ENCODE assay signal across 8 cellular contexts in genomic region chr17:44108440-44109311, GRCh38. TPM values are rescaled to one million over a fixed set of nuclear protein-coding genes. Genes with fewer than 3 reads are reported as not detected.
DNase-seq lines count a peak whose midpoint lies in the region; ATAC-seq lines count a peak whose summit lies in the region.

No MANE protein-coding gene starts in this region.

- ATAC-seq in activated naive CD4-positive, alpha-beta T cell treated with anti-CD3 and anti-CD28 coated beads, Interleukin-2, amount 50 U/mL, for 72 hours: no peak
- peak; percentile 92 for ATAC-seq in aorta (ENCODE audit: low FRiP score)

- H3K27me3 ChIP-seq in duodenal mucosa (ENCODE audit: control insufficient read depth in 1 of 2, insufficient read depth in 2 of 2, low read length in 2 of 2): no peaks in the 10 kb centered on the region
- no peaks in the 10 kb centered on the region for H3K27me3 ChIP-seq in aorta (ENCODE audit: control insufficient read depth in 1 of 2, insufficient read depth in 2 of 2, low read length in 1 of 2)

- CTCF ChIA-PET in activated naive CD4-positive, alpha-beta T cell treated with anti-CD3 and anti-CD28 coated beads, Interleukin-2, amount 10 ng/mL, durations not matched to agents 7 days and 5 days (lab: Charles Lee): no interaction called here
- CTCF ChIA-PET in activated naive CD4-positive, alpha-beta T cell treated with anti-CD3 and anti-CD28 coated beads for 36 hours (lab: Charles Lee): interaction anchor here (0.6 kb wide), 1 partner anchor 29 kb away, joined by 3 read pairs; no protein-coding TSS in a partner anchor

- peaks cover 43 to 48% of the 10 kb centered on the region in 2 donors for H3K4me1 ChIP-seq in duodenal mucosa (ENCODE audit: control insufficient read depth in 1 of 2, insufficient read depth in 2 of 2, low read length in 2 of 2)
- peaks cover 4 to 6% of the 10 kb centered on the region in 2 donors for H3K4me1 ChIP-seq in aorta (ENCODE audit: control insufficient read depth in 1 of 2, insufficient read depth in 2 of 2, low read length in 2 of 2)

- peaks cover 28% of the 10 kb centered on the region for H3K4me1 Mint-ChIP-seq in activated naive CD4-positive, alpha-beta T cell treated with anti-CD3 and anti-CD28 coated beads, Interleukin-2, amount 10 ng/mL, durations not matched to agents 7 days and 5 days
- H3K4me1 Mint-ChIP-seq in activated naive CD4-positive, alpha-beta T cell treated with anti-CD3 and anti-CD28 coated beads for 36 hours (ENCODE audit: low read depth): peaks cover 26% of the 10 kb centered on the region

- no peak overlapping the region for H3K9ac ChIP-seq in duodenal mucosa (ENCODE audit: low read depth in 1 of 2, low read length in 2 of 2)

- H3K27ac Mint-ChIP-seq in activated naive CD4-positive, alpha-beta T cell treated with anti-CD3 and anti-CD28 coated beads, Interleukin-2, amount 10 ng/mL, durations not matched to agents 7 days and 5 days: peak overlapping the region; percentile 37
- H3K27ac Mint-ChIP-seq in activated naive CD4-positive, alpha-beta T cell treated with anti-CD3 and anti-CD28 coated beads, Interleukin-2, amount 50 U/mL, for 72 hours: no peak overlapping the region
- H3K27ac Mint-ChIP-seq in activated naive CD4-positive, alpha-beta T cell treated with anti-CD3 and anti-CD28 coated beads for 36 hours: no peak overlapping the region

- no peaks in the 10 kb centered on the region for H3K27me3 Mint-ChIP-seq in activated naive CD4-positive, alpha-beta T cell treated with anti-CD3 and anti-CD28 coated beads, Interleukin-2, amount 10 ng/mL, durations not matched to agents 7 days and 5 days
- H3K27me3 Mint-ChIP-seq in activated naive CD4-positive, alpha-beta T cell treated with anti-CD3 and anti-CD28 coated beads for 36 hours (ENCODE audit: low read depth): no peaks in the 10 kb centered on the region

- H3K9me3 ChIP-seq in duodenal mucosa (ENCODE audit: control insufficient read depth in 1 of 2, low read length in 2 of 2): no peaks in the 10 kb centered on the region
- H3K9me3 ChIP-seq in aorta (ENCODE audit: control insufficient read depth, low read length): no peaks in the 10 kb centered on the region

- no peak for DNase-seq in activated naive CD4-positive, alpha-beta T cell treated with anti-CD3 and anti-CD28 coated beads, Interleukin-2, amount 10 ng/mL, durations not matched to agents 7 days and 5 days
- DNase-seq in activated naive CD4-positive, alpha-beta T cell treated with anti-CD3 and anti-CD28 coated beads, Interleukin-2, amount 50 U/mL, for 72 hours (ENCODE audit: low spot score in 2 of 2): no peak
- peak; percentile 31 for DNase-seq in midbrain (lab: John Stamatoyannopoulos, UW)
- peak; percentile 95 to 98 for DNase-seq in aorta
- DNase-seq in DMS153 treated with DMSO at 0.1 percent for 48 hours (lab: John Stamatoyannopoulos, UW; ENCODE audit: unreplicated experiment): no peak
- no peak for DNase-seq in GM19238 (ENCODE audit: insufficient read length, low spot score)
- DNase-seq in activated naive CD4-positive, alpha-beta T cell treated with anti-CD3 and anti-CD28 coated beads for 36 hours: no peak

- H3K36me3 ChIP-seq in duodenal mucosa (ENCODE audit: control insufficient read depth in 1 of 2, insufficient read depth in 2 of 2, low read length in 2 of 2): peaks cover 0 to 6% of the 10 kb centered on the region in 2 donors
- no peaks in the 10 kb centered on the region for H3K36me3 ChIP-seq in aorta (ENCODE audit: control insufficient read depth in 1 of 2, insufficient read depth in 2 of 2, low read length in 1 of 2)

- peak overlapping the region; percentile 32 for H3K27ac ChIP-seq in duodenal mucosa (ENCODE audit: low read depth, low read length)
- peak overlapping the region; percentile 36 to 90 for H3K27ac ChIP-seq in aorta (ENCODE audit: low read depth in 1 of 2, low read length in 2 of 2)

- no peak overlapping the region for H3K4me3 ChIP-seq in duodenal mucosa (ENCODE audit: low read depth in 1 of 2, low read length in 2 of 2)
- peak overlapping the region in 1 of 2 donors; percentile 6 for H3K4me3 ChIP-seq in aorta (ENCODE audit: low read length in 2 of 2)

- H3K4me3 Mint-ChIP-seq in activated naive CD4-positive, alpha-beta T cell treated with anti-CD3 and anti-CD28 coated beads, Interleukin-2, amount 10 ng/mL, durations not matched to agents 7 days and 5 days: no peak overlapping the region
- no peak overlapping the region for H3K4me3 Mint-ChIP-seq in activated naive CD4-positive, alpha-beta T cell treated with anti-CD3 and anti-CD28 coated beads for 36 hours

- H3K9me3 Mint-ChIP-seq in activated naive CD4-positive, alpha-beta T cell treated with anti-CD3 and anti-CD28 coated beads, Interleukin-2, amount 10 ng/mL, durations not matched to agents 7 days and 5 days: no peaks in the 10 kb centered on the region
- no peaks in the 10 kb centered on the region for H3K9me3 Mint-ChIP-seq in activated naive CD4-positive, alpha-beta T cell treated with anti-CD3 and anti-CD28 coated beads, Interleukin-2, amount 50 U/mL, for 72 hours
- H3K9me3 Mint-ChIP-seq in activated naive CD4-positive, alpha-beta T cell treated with anti-CD3 and anti-CD28 coated beads for 36 hours: no peaks in the 10 kb centered on the region

- peaks cover 3% of the 10 kb centered on the region for H3K36me3 Mint-ChIP-seq in activated naive CD4-positive, alpha-beta T cell treated with anti-CD3 and anti-CD28 coated beads, Interleukin-2, amount 10 ng/mL, durations not matched to agents 7 days and 5 days
- no peaks in the 10 kb centered on the region for H3K36me3 Mint-ChIP-seq in activated naive CD4-positive, alpha-beta T cell treated with anti-CD3 and anti-CD28 coated beads, Interleukin-2, amount 50 U/mL, for 72 hours
- peaks cover 3% of the 10 kb centered on the region for H3K36me3 Mint-ChIP-seq in activated naive CD4-positive, alpha-beta T cell treated with anti-CD3 and anti-CD28 coated beads for 36 hours (ENCODE audit: low read depth)

- intact Hi-C loops in aorta (cut with DNase I): loop anchor here (1.0 to 5.0 kb wide), 2 partner anchors 15 to 36 kb away; partner anchors contain the start of genes G6PC3 (in 1 of the 2) and HDAC5 (in 1 of the 2)
- intact Hi-C loops in activated naive CD4-positive, alpha-beta T cell treated with anti-CD3 and anti-CD28 coated beads for 36 hours (cut with micrococcal nuclease): no loop called here

- 9 to 11% methylated on average over 16 of the region's 16 CpGs for WGBS in aorta, 2 donors

RNA-seq across cellular contexts. Expression of gene HDAC5, which starts 14.8 kb away (rescaled TPM):
- total RNA-seq in activated naive CD4-positive, alpha-beta T cell treated with anti-CD3 and anti-CD28 coated beads, Interleukin-2, amount 50 U/mL, for 72 hours: 10 to 100 TPM; 17.3 to 27.8 TPM
- 10 to 100 TPM; 69.7 to 82.6 TPM for total RNA-seq in aorta
- 10 to 100 TPM; 28.9 to 83.4 TPM for polyA plus RNA-seq in aorta
- total RNA-seq in activated naive CD4-positive, alpha-beta T cell treated with anti-CD3 and anti-CD28 coated beads for 36 hours: 10 to 100 TPM; 17.9 to 18.9 TPM

RNA-seq across cellular contexts. Expression of gene HROB, which starts 33.1 kb away (rescaled TPM):
- total RNA-seq in activated naive CD4-positive, alpha-beta T cell treated with anti-CD3 and anti-CD28 coated beads, Interleukin-2, amount 50 U/mL, for 72 hours: 10 to 100 TPM; 23.7 to 25.0 TPM
- total RNA-seq in aorta: 1 to 10 TPM in 1 of 2 donors, under 1 TPM in 1; 0.58 to 1.3 TPM
- polyA plus RNA-seq in aorta: 1 to 10 TPM in 1 of 2 donors, not detected in 1; 1.7 TPM
- total RNA-seq in activated naive CD4-positive, alpha-beta T cell treated with anti-CD3 and anti-CD28 coated beads for 36 hours: 10 to 100 TPM; 16.9 to 17.6 TPM

RNA-seq across cellular contexts. Expression of gene G6PC3, which starts 38.1 kb away (rescaled TPM):
- total RNA-seq in activated naive CD4-positive, alpha-beta T cell treated with anti-CD3 and anti-CD28 coated beads, Interleukin-2, amount 50 U/mL, for 72 hours: 10 to 100 TPM; 17.7 to 20.3 TPM
- 10 to 100 TPM; 30.3 to 32.5 TPM for total RNA-seq in aorta
- polyA plus RNA-seq in aorta: 10 to 100 TPM; 22.7 to 40.0 TPM
- total RNA-seq in activated naive CD4-positive, alpha-beta T cell treated with anti-CD3 and anti-CD28 coated beads for 36 hours: 10 to 100 TPM; 15.9 to 19.4 TPM

RNA-seq across cellular contexts. Expression of gene LSM12, which starts 42.2 kb away (rescaled TPM):
- total RNA-seq in activated naive CD4-positive, alpha-beta T cell treated with anti-CD3 and anti-CD28 coated beads, Interleukin-2, amount 50 U/mL, for 72 hours: 10 to 100 TPM; 71.4 to 73.5 TPM
- 10 to 100 TPM; 36.9 to 43.4 TPM for total RNA-seq in aorta
- 10 to 100 TPM; 19.0 to 19.8 TPM for polyA plus RNA-seq in aorta
- 10 to 100 TPM; 79.8 to 83.9 TPM for total RNA-seq in activated naive CD4-positive, alpha-beta T cell treated with anti-CD3 and anti-CD28 coated beads for 36 hours

Comparison
In these comparisons a context has a peak if more than half of its experiments do, and no peak if none do; other contexts are left out.
1. DNase-seq: peak in midbrain (single experiment) and aorta (2 of 2); none in activated naive CD4-positive, alpha-beta T cell treated with anti-CD3 and anti-CD28 coated beads, Interleukin-2, amount 10 ng/mL, durations not matched to agents 7 days and 5 days (single experiment), activated naive CD4-positive, alpha-beta T cell treated with anti-CD3 and anti-CD28 coated beads, Interleukin-2, amount 50 U/mL, for 72 hours (0 of 2), DMS153 treated with DMSO at 0.1 percent for 48 hours (single experiment), GM19238 (single experiment) and activated naive CD4-positive, alpha-beta T cell treated with anti-CD3 and anti-CD28 coated beads for 36 hours (single experiment).
2. RNA of gene HROB, which starts 33.1 kb away (total RNA-seq): 23.7 to 25.0 TPM in activated naive CD4-positive, alpha-beta T cell treated with anti-CD3 and anti-CD28 coated beads, Interleukin-2, amount 50 U/mL, for 72 hours and 16.9 to 17.6 TPM in activated naive CD4-positive, alpha-beta T cell treated with anti-CD3 and anti-CD28 coated beads for 36 hours; 0.58 to 1.3 TPM in aorta; every median in the first group is over 4 times any median in the second.